In the genomic region with DNA sequence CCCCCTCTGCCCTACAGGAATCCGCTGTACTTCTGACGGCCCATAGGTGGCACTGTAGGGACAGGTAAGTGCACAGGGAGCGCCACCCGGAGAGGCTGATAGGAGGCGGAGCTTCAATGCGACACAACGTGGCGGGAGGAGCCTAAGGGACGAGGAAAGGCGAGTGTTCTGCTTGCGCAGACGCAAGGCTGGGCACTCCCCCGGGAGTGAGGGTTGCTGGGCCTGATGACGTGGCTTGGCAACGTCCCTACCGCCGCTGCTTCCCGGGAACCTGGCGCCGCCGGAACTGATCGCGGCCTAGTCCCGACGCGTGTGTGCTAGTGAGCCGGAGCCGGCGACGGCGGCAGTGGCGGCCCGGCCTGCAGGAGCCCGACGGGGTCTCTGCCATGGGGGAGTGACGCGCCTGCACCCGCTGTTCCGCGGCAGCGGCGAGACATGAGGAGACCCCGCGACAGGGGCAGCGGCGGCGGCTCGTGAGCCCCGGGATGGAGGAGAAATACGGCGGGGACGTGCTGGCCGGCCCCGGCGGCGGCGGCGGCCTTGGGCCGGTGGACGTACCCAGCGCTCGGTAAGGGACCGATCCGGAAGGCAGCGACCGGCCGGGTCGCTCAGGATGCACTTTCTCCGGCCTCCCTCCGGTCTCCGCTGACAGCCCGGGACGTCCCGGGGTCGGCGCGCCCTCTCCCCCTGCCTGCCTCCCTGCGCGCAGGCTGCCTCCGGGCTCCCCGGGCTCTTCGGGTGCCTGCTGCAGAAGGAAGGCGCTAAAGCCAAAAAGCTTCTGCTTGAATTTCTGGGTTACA, we compare ENCODE assay signal across 1 cellular context.
TF ChIP-seq lines count a peak whose summit lies in the region.

TSS of gene SLC30A5 (plus strand) at position 244 of the 800 bp plus-strand sequence. CDS start at position 486, 242 bp downstream.

TF ChIP-seq in K562, 482 proteins besides CTCF, POLR2A, EP300 and RAD21 (continued from another document and continues in another):
- TF ChIP-seq MAFK (IDR thresholded peaks at IDR 0.05; ENCODE audit: low read length) (no peak), ERF (CRISPR knock-in tag; IDR thresholded peaks at IDR 0.05) (peak; percentile 84; the same call in 1 of the 2 replicates), TSC22D4 (tag; IDR thresholded peaks at IDR 0.05) (no peak), FOS (IDR thresholded peaks at IDR 0.05; ENCODE audit: extremely low read depth, insufficient read length) (no peak), SMARCC2 (IDR thresholded peaks at IDR 0.05; ENCODE audit: low read depth) (no peak), MLLT1 (IDR thresholded peaks at IDR 0.05) (no peak), MIER1 (IDR thresholded peaks at IDR 0.05; ENCODE audit: low read depth) (no peak), GMEB1 (CRISPR knock-in tag; IDR thresholded peaks at IDR 0.05) (peak; percentile 73), NONO (IDR thresholded peaks at IDR 0.05; ENCODE audit: low read depth in 2 of 2, low read length in 1 of 2) (peak in 1 of 2 experiments; percentile 93; a peak in 2 of 4 replicates), CREB1 (IDR thresholded peaks at IDR 0.05) (peak; percentile 90), CREB1 (CRISPR knock-in tag; IDR thresholded peaks at IDR 0.05) (peak; percentile 94), ATF1 (CRISPR knock-in tag; IDR thresholded peaks at IDR 0.05) (peak; percentile 76), ATF1 (tag; IDR thresholded peaks at IDR 0.05) (peak; percentile 97), ATF7 (IDR thresholded peaks at IDR 0.05) (peak; percentile 91), YY1 (IDR thresholded peaks at IDR 0.05; ENCODE audit: borderline replicate concordance in 1 of 3, control insufficient read depth in 1 of 3, extremely low read depth in 1 of 3, insufficient read depth in 3 of 3, insufficient read length in 1 of 3, insufficient replicate concordance in 2 of 3, low read depth in 1 of 3, low read length in 2 of 3) (peak in 2 of 3 experiments; percentile 65 to 78), NFIC (IDR thresholded peaks at IDR 0.05) (peak; percentile 78), CHD4 (IDR thresholded peaks at IDR 0.05; ENCODE audit: insufficient read depth, insufficient replicate concordance, low read depth, low read length, poor library complexity, severe bottlenecking) (no peak), RFX5 (IDR thresholded peaks at IDR 0.05; ENCODE audit: low read depth, low read length) (peak; percentile 87), SUPT5H (IDR thresholded peaks at IDR 0.05) (peak; percentile 91), PTBP1 (IDR thresholded peaks at IDR 0.05; ENCODE audit: low read depth, low read length) (no peak), GABPA (tag; conservative IDR thresholded peaks at IDR 0.05; ENCODE audit: low read depth) (peak; percentile 87), CBFA2T3 (IDR thresholded peaks at IDR 0.05) (no peak), RBBP5 (IDR thresholded peaks at IDR 0.05; ENCODE audit: borderline replicate concordance, insufficient read depth, low read length, poor library complexity, severe bottlenecking) (peak; percentile 96), ZNF232 (CRISPR knock-in tag; IDR thresholded peaks at IDR 0.05) (no peak), POLR2H (tag; IDR thresholded peaks at IDR 0.05; ENCODE audit: low read depth) (peak; percentile 82), TAL1 (IDR thresholded peaks at IDR 0.05) (no peak), NEUROD1 (IDR thresholded peaks at IDR 0.05; ENCODE audit: borderline replicate concordance, low read depth, low read length, partially characterized antibody) (peak; percentile 73), ESRRA (IDR thresholded peaks at IDR 0.05; ENCODE audit: borderline replicate concordance, low read depth) (no peak; the same call in none of the 2 replicates), KDM5B (IDR thresholded peaks at IDR 0.05; ENCODE audit: insufficient replicate concordance, low read depth, low read length) (peak; percentile 87), NFE2 (IDR thresholded peaks at IDR 0.05; ENCODE audit: low read depth) (0 out of 2 replicates have a peak, but pooled peaks have one; percentile 38), CHCHD3 (CRISPR knock-in tag; IDR thresholded peaks at IDR 0.05) (peak; percentile 15; the same call in 1 of the 2 replicates), ARID3A (IDR thresholded peaks at IDR 0.05; ENCODE audit: borderline replicate concordance, low read depth, low read length) (no peak), ZEB2 (IDR thresholded peaks at IDR 0.05) (no peak), PHB (CRISPR knock-in tag; IDR thresholded peaks at IDR 0.05) (no peak), DNMT1 (IDR thresholded peaks at IDR 0.05) (no peak), ZNF143 (CRISPR knock-in tag; IDR thresholded peaks at IDR 0.05) (peak; percentile 62; the same call in 1 of the 2 replicates), GTF2E2 (tag; IDR thresholded peaks at IDR 0.05) (peak; percentile 77; the same call in 1 of the 2 replicates), HEY1 (CRISPR knock-in tag; IDR thresholded peaks at IDR 0.05; ENCODE audit: borderline replicate concordance) (no peak), BRCA1 (IDR thresholded peaks at IDR 0.05) (no peak), BRCA1 (CRISPR knock-in tag; IDR thresholded peaks at IDR 0.05) (no peak), MXI1 (IDR thresholded peaks at IDR 0.05; ENCODE audit: low read depth, low read length) (peak; percentile 86), U2AF1 (optimal IDR thresholded peaks at IDR 0.05; ENCODE audit: low read depth, low read length) (peak; percentile 65), RBFOX2 (IDR thresholded peaks at IDR 0.05; ENCODE audit: low read depth, low read length) (peak; percentile 99), SIN3A (IDR thresholded peaks at IDR 0.05; ENCODE audit: borderline replicate concordance in 2 of 2, control insufficient read depth in 1 of 2, low read depth in 2 of 2, low read length in 2 of 2) (peak; percentile 40 to 93; a peak in 3 of 4 replicates), ZNF740 (CRISPR knock-in tag; IDR thresholded peaks at IDR 0.05) (no peak), ZNF740 (tag; IDR thresholded peaks at IDR 0.05) (no peak), CHD2 (IDR thresholded peaks at IDR 0.05; ENCODE audit: low read depth, low read length) (0 out of 2 replicates have a peak, but pooled peaks have one; percentile 12), GTF2B (IDR thresholded peaks at IDR 0.05; ENCODE audit: extremely low read depth, insufficient read length) (no peak), ELF4 (CRISPR knock-in tag; IDR thresholded peaks at IDR 0.05) (no peak), FOXJ2 (tag; IDR thresholded peaks at IDR 0.05) (peak; percentile 61; the same call in 1 of the 2 replicates), MAX (CRISPR knock-in tag; IDR thresholded peaks at IDR 0.05) (peak; percentile 86)
- TF ChIP-seq, protein P1, sequence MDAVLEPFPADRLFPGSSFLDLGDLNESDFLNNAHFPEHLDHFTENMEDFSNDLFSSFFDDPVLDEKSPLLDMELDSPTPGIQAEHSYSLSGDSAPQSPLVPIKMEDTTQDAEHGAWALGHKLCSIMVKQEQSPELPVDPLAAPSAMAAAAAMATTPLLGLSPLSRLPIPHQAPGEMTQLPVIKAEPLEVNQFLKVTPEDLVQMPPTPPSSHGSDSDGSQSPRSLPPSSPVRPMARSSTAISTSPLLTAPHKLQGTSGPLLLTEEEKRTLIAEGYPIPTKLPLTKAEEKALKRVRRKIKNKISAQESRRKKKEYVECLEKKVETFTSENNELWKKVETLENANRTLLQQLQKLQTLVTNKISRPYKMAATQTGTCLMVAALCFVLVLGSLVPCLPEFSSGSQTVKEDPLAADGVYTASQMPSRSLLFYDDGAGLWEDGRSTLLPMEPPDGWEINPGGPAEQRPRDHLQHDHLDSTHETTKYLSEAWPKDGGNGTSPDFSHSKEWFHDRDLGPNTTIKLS (IDR thresholded peaks at IDR 0.05; ENCODE audit: borderline replicate concordance, low read depth) = peak; percentile 99
- TF ChIP-seq, protein P2, sequence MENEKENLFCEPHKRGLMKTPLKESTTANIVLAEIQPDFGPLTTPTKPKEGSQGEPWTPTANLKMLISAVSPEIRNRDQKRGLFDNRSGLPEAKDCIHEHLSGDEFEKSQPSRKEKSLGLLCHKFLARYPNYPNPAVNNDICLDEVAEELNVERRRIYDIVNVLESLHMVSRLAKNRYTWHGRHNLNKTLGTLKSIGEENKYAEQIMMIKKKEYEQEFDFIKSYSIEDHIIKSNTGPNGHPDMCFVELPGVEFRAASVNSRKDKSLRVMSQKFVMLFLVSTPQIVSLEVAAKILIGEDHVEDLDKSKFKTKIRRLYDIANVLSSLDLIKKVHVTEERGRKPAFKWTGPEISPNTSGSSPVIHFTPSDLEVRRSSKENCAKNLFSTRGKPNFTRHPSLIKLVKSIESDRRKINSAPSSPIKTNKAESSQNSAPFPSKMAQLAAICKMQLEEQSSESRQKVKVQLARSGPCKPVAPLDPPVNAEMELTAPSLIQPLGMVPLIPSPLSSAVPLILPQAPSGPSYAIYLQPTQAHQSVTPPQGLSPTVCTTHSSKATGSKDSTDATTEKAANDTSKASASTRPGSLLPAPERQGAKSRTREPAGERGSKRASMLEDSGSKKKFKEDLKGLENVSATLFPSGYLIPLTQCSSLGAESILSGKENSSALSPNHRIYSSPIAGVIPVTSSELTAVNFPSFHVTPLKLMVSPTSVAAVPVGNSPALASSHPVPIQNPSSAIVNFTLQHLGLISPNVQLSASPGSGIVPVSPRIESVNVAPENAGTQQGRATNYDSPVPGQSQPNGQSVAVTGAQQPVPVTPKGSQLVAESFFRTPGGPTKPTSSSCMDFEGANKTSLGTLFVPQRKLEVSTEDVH (IDR thresholded peaks at IDR 0.05; ENCODE audit: low read depth, partially characterized antibody) = peak; percentile 89
- TF ChIP-seq, protein P3, sequence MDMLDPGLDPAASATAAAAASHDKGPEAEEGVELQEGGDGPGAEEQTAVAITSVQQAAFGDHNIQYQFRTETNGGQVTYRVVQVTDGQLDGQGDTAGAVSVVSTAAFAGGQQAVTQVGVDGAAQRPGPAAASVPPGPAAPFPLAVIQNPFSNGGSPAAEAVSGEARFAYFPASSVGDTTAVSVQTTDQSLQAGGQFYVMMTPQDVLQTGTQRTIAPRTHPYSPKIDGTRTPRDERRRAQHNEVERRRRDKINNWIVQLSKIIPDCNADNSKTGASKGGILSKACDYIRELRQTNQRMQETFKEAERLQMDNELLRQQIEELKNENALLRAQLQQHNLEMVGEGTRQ (CRISPR knock-in tag; IDR thresholded peaks at IDR 0.05) = no peak
